ENCODE assay signal across 8 cellular contexts in genomic region chrX:154308108-154308946, GRCh38. TPM values are rescaled to one million over a fixed set of nuclear protein-coding genes. Genes with fewer than 3 reads are reported as not detected.
DNase-seq lines count a peak whose midpoint lies in the region; ATAC-seq and TF ChIP-seq lines count a peak whose summit lies in the region.

No MANE protein-coding gene starts in this region.

- H3K27me3 ChIP-seq in brain microvascular endothelial cell (replicated peaks), result no peaks in the 10 kb centered on the region
- H3K27me3 ChIP-seq in kidney epithelial cell (ENCODE audit: control insufficient read depth, insufficient read depth, low read length), result no peaks in the 10 kb centered on the region

- H3K4me3 ChIP-seq in Jurkat, Clone E6-1 (ENCODE audit: low read length), result no peak overlapping the region
- H3K4me3 ChIP-seq in brain microvascular endothelial cell (ENCODE audit: low read depth, low read length) (no peak overlapping the region), kidney epithelial cell (ENCODE audit: low read depth, low read length) (no peak overlapping the region)

- peak; percentile 66 for TF ChIP-seq CTCF in VCaP (conservative IDR thresholded peaks at IDR 0.05)
- TF ChIP-seq CTCF in brain microvascular endothelial cell (IDR thresholded peaks at IDR 0.05; ENCODE audit: low read depth, low read length, missing control alignments), result peak; percentile 78
- TF ChIP-seq CTCF in kidney epithelial cell (IDR thresholded peaks at IDR 0.05; ENCODE audit: insufficient read depth, low read length, poor library complexity, severe bottlenecking), result peak; percentile 55

- ATAC-seq in HG03378 (IDR thresholded peaks at IDR 0.05; ENCODE audit: unreplicated experiment) (no peak), GM21367 (IDR thresholded peaks at IDR 0.05; ENCODE audit: unreplicated experiment) (no peak)

- no peaks in the 10 kb centered on the region for H3K36me3 ChIP-seq in brain microvascular endothelial cell (replicated peaks)
- H3K36me3 ChIP-seq in kidney epithelial cell (ENCODE audit: control insufficient read depth, insufficient read depth, low read length), result no peaks in the 10 kb centered on the region

- DNase-seq in G401 (ENCODE audit: low spot score) (peak; percentile 37), brain microvascular endothelial cell (peak; percentile 41), kidney epithelial cell (ENCODE audit: low read depth) (no peak)
- DNase-seq in Jurkat, Clone E6-1 (ENCODE audit: low read depth, low spot score), result peak; percentile 67
- DNase-seq in stimulated activated CD4-positive, alpha-beta T cell treated with anti-CD3 and anti-CD28 coated beads, Interleukin-4, amount 100 ng/mL, for 48 hours (ENCODE audit: low read depth in 2 of 2), result peak; percentile 72

- in situ Hi-C loops in G401 (cut with HindIII; ENCODE audit: low sequenced_read_pairs) (no loop called here), brain microvascular endothelial cell (cut with HindIII; ENCODE audit: low pct_ligation_motif_present, low sequenced_read_pairs) (no loop called here)

- H3K27ac ChIP-seq in VCaP, result no peak overlapping the region
- H3K27ac ChIP-seq in brain microvascular endothelial cell, result no peak overlapping the region

RNA-seq across cellular contexts. Expression of gene TKTL1, which starts 12.7 kb away (rescaled TPM):
- not detected in 2 replicates for total RNA-seq in G401 (2014; rRNA removed; shearing (Covaris generic))
- polyA plus RNA-seq in Jurkat, Clone E6-1 (2012; ENCODE audit: insufficient read depth, insufficient read length), result 8.8 TPM
- not detected in 2 replicates for total RNA-seq in kidney epithelial cell

RNA-seq across cellular contexts. Expression of gene TEX28, which starts 13.4 kb away (rescaled TPM):
- not detected in 2 replicates for total RNA-seq in G401 (2014; rRNA removed; shearing (Covaris generic))
- polyA plus RNA-seq in Jurkat, Clone E6-1 (2012; ENCODE audit: insufficient read depth, insufficient read length), result not detected
- total RNA-seq in kidney epithelial cell, result not detected in 2 replicates

RNA-seq across cellular contexts. Expression of gene OPN1MW3, which starts 50.9 kb away (rescaled TPM):
- not detected in 2 replicates for total RNA-seq in G401 (2014; rRNA removed; shearing (Covaris generic))
- not detected for polyA plus RNA-seq in Jurkat, Clone E6-1 (2012; ENCODE audit: insufficient read depth, insufficient read length)
- not detected in 2 replicates for total RNA-seq in kidney epithelial cell
